Comparison of ENCODE assay signal across 8 cellular contexts in genomic region chr6:125191916-125192609, GRCh38. TPM values are rescaled to one million over a fixed set of nuclear protein-coding genes. Genes with fewer than 3 reads are reported as not detected.
DNase-seq lines count a peak whose midpoint lies in the region; ATAC-seq, FAIRE-seq and TF ChIP-seq lines count a peak whose summit lies in the region.

No MANE protein-coding gene starts in this region.

- H3K4me1 ChIP-seq in esophagus muscularis mucosa (peaks cover 12 to 33% (median 19%) of the 10 kb centered on the region in 4 donors), tibial nerve (peaks cover 0 to 25% (median 2%) of the 10 kb centered on the region in 4 donors)

- peak; percentile 96 for FAIRE-seq in GM19239 (lab: Jason Lieb, UNC)

- H3K36me3 Mint-ChIP-seq in nephron progenitor cell (ENCODE audit: low read depth), result no peaks in the 10 kb centered on the region

- H3K9me3 ChIP-seq in esophagus muscularis mucosa (no peaks in the 10 kb centered on the region), tibial nerve (no peaks in the 10 kb centered on the region)

- TF ChIP-seq CTCF in esophagus muscularis mucosa (IDR thresholded peaks at IDR 0.05) (peak; percentile 41 to 64 (median 44)), nephron progenitor cell (IDR thresholded peaks at IDR 0.05) (peak; percentile 63), tibial nerve (IDR thresholded peaks at IDR 0.05) (peak; percentile 29 to 53 (median 51))

- H3K4me3 ChIP-seq in esophagus muscularis mucosa, result no peak overlapping the region
- H3K4me3 ChIP-seq in tibial nerve, result no peak overlapping the region

- TF ChIP-seq POLR2A in esophagus muscularis mucosa (IDR thresholded peaks at IDR 0.05; ENCODE audit: low read depth) (no peak), tibial nerve (IDR thresholded peaks at IDR 0.05) (no peak)

- intact Hi-C loops in esophagus muscularis mucosa (cut with DNase I), result no loop called here

- peak; percentile 7 for DNase-seq in COLO668 (lab: John Stamatoyannopoulos, UW; ENCODE audit: unreplicated experiment)
- DNase-seq in GM19239 (ENCODE audit: insufficient read length, low spot score), result peak; percentile 40
- DNase-seq in NCI-H82 (lab: John Stamatoyannopoulos, UW), result peak; percentile 77
- DNase-seq in activated CD8-positive, alpha-beta memory T cell treated with anti-CD3 and anti-CD28 coated beads for 24 hours, result peak; percentile 65
- no peak for DNase-seq in esophagus muscularis mucosa (ENCODE audit: extremely low spot score)
- DNase-seq in nephron progenitor cell, result peak; percentile 36
- peak; percentile 19 to 34 for DNase-seq in tibial nerve (ENCODE audit: low spot score in 2 of 2)

- ATAC-seq in HG03196 (IDR thresholded peaks at IDR 0.05; ENCODE audit: unreplicated experiment), result peak; percentile 94

- 55% methylated on average over 5 of the region's 5 CpGs for WGBS in esophagus muscularis mucosa
- WGBS in tibial nerve, 2 donors, result 29 to 35% methylated on average over 5 of the region's 5 CpGs

- H3K27ac ChIP-seq in esophagus muscularis mucosa (replicated peaks in 1 of 4) (peak overlapping the region in 1 of 4 donors; percentile 4), tibial nerve (no peak overlapping the region)

- H3K27me3 ChIP-seq in esophagus muscularis mucosa (no peaks in the 10 kb centered on the region), tibial nerve (no peaks in the 10 kb centered on the region)

- no peaks in the 10 kb centered on the region for H3K9me3 Mint-ChIP-seq in nephron progenitor cell

- H3K4me3 Mint-ChIP-seq in nephron progenitor cell, result no peak overlapping the region

- H3K27me3 Mint-ChIP-seq in nephron progenitor cell (ENCODE audit: low read depth, poor library complexity), result peaks cover 2% of the 10 kb centered on the region

- peaks cover 16% of the 10 kb centered on the region for H3K4me1 Mint-ChIP-seq in nephron progenitor cell

- H3K36me3 ChIP-seq in esophagus muscularis mucosa (no peaks in the 10 kb centered on the region), tibial nerve (no peaks in the 10 kb centered on the region)

- no peak overlapping the region for H3K27ac Mint-ChIP-seq in nephron progenitor cell

- TF ChIP-seq EP300 in esophagus muscularis mucosa (IDR thresholded peaks at IDR 0.05), result no peak
- no peak for TF ChIP-seq EP300 in tibial nerve (IDR thresholded peaks at IDR 0.05)

RNA-seq across cellular contexts. Expression of gene TPD52L1, which starts 38.5 kb away (rescaled TPM):
- total RNA-seq in esophagus muscularis mucosa (10 to 100 TPM; 18.7 to 46.4 (median 31.1) TPM), tibial nerve (10 to 100 TPM; 28.8 to 55.0 (median 45.6) TPM)
